1 cellular context compared by ENCODE assay signal in the genomic region with DNA sequence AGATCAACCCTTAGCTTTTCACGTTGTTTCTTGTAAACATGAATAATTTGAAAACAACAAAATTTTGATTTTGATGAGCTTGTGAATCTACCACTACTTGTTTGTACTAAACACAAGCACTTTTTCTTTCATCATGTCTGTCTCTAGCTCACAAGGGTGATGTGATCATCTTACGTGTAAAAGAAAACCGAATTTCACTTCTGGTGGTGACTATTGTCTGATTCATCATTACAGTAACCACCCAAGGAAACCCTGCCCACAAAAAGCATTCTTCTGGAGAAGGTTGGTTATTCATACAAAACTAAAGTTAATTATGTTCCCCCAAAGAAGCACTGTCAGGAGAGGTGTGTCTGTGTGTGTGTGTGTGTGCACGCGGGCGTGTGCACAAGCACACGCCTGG.
TF ChIP-seq lines count a peak whose summit lies in the region.

No MANE protein-coding gene starts in this region.

TF ChIP-seq in H1, 55 proteins besides CTCF, POLR2A, EP300 and RAD21:
- TF ChIP-seq CBX8 (IDR thresholded peaks at IDR 0.05; ENCODE audit: borderline replicate concordance, low read depth, low read length) (no peak), CHD1 (IDR thresholded peaks at IDR 0.05; ENCODE audit: low read depth, low read length) (no peak), RBBP5 (IDR thresholded peaks at IDR 0.05; ENCODE audit: borderline replicate concordance, low read depth, low read length) (no peak), EZH2 (IDR thresholded peaks at IDR 0.05; ENCODE audit: low read depth, low read length, severe bottlenecking) (no peak), NRF1 (IDR thresholded peaks at IDR 0.05; ENCODE audit: low read depth, low read length) (no peak), SAP30 (IDR thresholded peaks at IDR 0.05; ENCODE audit: insufficient read depth, insufficient replicate concordance, low read length) (no peak), KDM5A (IDR thresholded peaks at IDR 0.05; ENCODE audit: low read length) (no peak), SIN3A (conservative IDR thresholded peaks at IDR 0.05 in 1 of 2, IDR thresholded peaks at IDR 0.05 in 1 of 2; ENCODE audit: low read depth in 1 of 2, low read length in 2 of 2) (no peak), CEBPB (IDR thresholded peaks at IDR 0.05; ENCODE audit: low read depth, low read length) (no peak), KDM1A (IDR thresholded peaks at IDR 0.05; ENCODE audit: borderline replicate concordance, low read length) (no peak)
- TF ChIP-seq, protein P1, sequence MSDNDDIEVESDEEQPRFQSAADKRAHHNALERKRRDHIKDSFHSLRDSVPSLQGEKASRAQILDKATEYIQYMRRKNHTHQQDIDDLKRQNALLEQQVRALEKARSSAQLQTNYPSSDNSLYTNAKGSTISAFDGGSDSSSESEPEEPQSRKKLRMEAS (IDR thresholded peaks at IDR 0.05) = no peak
- TF ChIP-seq, protein P2, sequence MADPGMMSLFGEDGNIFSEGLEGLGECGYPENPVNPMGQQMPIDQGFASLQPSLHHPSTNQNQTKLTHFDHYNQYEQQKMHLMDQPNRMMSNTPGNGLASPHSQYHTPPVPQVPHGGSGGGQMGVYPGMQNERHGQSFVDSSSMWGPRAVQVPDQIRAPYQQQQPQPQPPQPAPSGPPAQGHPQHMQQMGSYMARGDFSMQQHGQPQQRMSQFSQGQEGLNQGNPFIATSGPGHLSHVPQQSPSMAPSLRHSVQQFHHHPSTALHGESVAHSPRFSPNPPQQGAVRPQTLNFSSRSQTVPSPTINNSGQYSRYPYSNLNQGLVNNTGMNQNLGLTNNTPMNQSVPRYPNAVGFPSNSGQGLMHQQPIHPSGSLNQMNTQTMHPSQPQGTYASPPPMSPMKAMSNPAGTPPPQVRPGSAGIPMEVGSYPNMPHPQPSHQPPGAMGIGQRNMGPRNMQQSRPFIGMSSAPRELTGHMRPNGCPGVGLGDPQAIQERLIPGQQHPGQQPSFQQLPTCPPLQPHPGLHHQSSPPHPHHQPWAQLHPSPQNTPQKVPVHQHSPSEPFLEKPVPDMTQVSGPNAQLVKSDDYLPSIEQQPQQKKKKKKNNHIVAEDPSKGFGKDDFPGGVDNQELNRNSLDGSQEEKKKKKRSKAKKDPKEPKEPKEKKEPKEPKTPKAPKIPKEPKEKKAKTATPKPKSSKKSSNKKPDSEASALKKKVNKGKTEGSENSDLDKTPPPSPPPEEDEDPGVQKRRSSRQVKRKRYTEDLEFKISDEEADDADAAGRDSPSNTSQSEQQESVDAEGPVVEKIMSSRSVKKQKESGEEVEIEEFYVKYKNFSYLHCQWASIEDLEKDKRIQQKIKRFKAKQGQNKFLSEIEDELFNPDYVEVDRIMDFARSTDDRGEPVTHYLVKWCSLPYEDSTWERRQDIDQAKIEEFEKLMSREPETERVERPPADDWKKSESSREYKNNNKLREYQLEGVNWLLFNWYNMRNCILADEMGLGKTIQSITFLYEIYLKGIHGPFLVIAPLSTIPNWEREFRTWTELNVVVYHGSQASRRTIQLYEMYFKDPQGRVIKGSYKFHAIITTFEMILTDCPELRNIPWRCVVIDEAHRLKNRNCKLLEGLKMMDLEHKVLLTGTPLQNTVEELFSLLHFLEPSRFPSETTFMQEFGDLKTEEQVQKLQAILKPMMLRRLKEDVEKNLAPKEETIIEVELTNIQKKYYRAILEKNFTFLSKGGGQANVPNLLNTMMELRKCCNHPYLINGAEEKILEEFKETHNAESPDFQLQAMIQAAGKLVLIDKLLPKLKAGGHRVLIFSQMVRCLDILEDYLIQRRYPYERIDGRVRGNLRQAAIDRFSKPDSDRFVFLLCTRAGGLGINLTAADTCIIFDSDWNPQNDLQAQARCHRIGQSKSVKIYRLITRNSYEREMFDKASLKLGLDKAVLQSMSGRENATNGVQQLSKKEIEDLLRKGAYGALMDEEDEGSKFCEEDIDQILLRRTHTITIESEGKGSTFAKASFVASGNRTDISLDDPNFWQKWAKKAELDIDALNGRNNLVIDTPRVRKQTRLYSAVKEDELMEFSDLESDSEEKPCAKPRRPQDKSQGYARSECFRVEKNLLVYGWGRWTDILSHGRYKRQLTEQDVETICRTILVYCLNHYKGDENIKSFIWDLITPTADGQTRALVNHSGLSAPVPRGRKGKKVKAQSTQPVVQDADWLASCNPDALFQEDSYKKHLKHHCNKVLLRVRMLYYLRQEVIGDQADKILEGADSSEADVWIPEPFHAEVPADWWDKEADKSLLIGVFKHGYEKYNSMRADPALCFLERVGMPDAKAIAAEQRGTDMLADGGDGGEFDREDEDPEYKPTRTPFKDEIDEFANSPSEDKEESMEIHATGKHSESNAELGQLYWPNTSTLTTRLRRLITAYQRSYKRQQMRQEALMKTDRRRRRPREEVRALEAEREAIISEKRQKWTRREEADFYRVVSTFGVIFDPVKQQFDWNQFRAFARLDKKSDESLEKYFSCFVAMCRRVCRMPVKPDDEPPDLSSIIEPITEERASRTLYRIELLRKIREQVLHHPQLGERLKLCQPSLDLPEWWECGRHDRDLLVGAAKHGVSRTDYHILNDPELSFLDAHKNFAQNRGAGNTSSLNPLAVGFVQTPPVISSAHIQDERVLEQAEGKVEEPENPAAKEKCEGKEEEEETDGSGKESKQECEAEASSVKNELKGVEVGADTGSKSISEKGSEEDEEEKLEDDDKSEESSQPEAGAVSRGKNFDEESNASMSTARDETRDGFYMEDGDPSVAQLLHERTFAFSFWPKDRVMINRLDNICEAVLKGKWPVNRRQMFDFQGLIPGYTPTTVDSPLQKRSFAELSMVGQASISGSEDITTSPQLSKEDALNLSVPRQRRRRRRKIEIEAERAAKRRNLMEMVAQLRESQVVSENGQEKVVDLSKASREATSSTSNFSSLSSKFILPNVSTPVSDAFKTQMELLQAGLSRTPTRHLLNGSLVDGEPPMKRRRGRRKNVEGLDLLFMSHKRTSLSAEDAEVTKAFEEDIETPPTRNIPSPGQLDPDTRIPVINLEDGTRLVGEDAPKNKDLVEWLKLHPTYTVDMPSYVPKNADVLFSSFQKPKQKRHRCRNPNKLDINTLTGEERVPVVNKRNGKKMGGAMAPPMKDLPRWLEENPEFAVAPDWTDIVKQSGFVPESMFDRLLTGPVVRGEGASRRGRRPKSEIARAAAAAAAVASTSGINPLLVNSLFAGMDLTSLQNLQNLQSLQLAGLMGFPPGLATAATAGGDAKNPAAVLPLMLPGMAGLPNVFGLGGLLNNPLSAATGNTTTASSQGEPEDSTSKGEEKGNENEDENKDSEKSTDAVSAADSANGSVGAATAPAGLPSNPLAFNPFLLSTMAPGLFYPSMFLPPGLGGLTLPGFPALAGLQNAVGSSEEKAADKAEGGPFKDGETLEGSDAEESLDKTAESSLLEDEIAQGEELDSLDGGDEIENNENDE (IDR thresholded peaks at IDR 0.05; ENCODE audit: insufficient replicate concordance, low read length) = no peak
- TF ChIP-seq, protein P3, sequence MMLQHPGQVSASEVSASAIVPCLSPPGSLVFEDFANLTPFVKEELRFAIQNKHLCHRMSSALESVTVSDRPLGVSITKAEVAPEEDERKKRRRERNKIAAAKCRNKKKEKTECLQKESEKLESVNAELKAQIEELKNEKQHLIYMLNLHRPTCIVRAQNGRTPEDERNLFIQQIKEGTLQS (IDR thresholded peaks at IDR 0.05; ENCODE audit: insufficient read depth, low read depth, low read length) = no peak
